Comparison of ENCODE assay signal across 19 cellular contexts in the genomic region with DNA sequence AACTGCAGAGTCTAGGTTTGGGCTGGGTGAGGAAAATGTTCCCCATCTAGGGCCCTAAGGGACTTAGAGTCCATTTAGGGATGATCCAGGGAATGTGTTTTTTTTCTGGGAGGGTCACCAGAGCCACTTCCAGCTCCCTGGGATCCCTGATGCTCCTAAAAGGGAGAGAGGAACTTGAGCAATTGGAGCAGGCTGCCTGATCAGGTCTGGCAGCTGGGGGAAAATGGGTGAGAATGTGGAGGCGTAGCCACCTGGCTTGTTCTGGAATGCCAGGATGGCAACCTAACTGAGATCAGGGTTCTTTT. TPM values are rescaled to one million over a fixed set of nuclear protein-coding genes. Genes with fewer than 3 reads are reported as not detected.
DNase-seq lines count a peak whose midpoint lies in the region; ATAC-seq, FAIRE-seq and TF ChIP-seq lines count a peak whose summit lies in the region.
"Had no signal": no experiment of that assay in that cellular context is flagged by ENCODE, and none has a peak within 500 bp of the region (broad histone marks: within the 10 kb centered on the region; RNA-seq: fewer than 3 reads in every experiment).

No MANE protein-coding gene starts in this region.

- H3K36me3 ChIP-seq in BLaER1 treated with 17β-estradiol and CSF1 and Interleukin-3, amounts not matched to agents 10 nM and 100 nM = peaks cover 0 to 7% (median 0%) of the 10 kb centered on the region in 11 experiments; a peak in 2 of 22 replicates
- no peaks in the 10 kb centered on the region for H3K36me3 ChIP-seq in H1 (ENCODE audit: control insufficient read depth in 2 of 4, insufficient read depth in 4 of 4, low read length in 3 of 4)
- H3K36me3 ChIP-seq: Peyer's patch, suprapubic skin had no signal

- no peak overlapping the region for H4K91ac ChIP-seq in H9 (ENCODE audit: insufficient read length, low read depth, low read length)
- H4K91ac ChIP-seq in H1 (replicated peaks; ENCODE audit: insufficient read length, low read length) = no peak overlapping the region

- TF ChIP-seq RAD21 in H1 (IDR thresholded peaks at IDR 0.05 in 1 of 2, conservative IDR thresholded peaks at IDR 0.05 in 1 of 2; ENCODE audit: low read depth in 2 of 2, low read length in 2 of 2) = no peak

- H2BK20ac ChIP-seq in H9 (ENCODE audit: low read depth, low read length, poor library complexity, severe bottlenecking) (no peak overlapping the region), H1 (ENCODE audit: low read length) (no peak overlapping the region)

- TF ChIP-seq CTCF in H9 (conservative IDR thresholded peaks at IDR 0.05) (no peak), H1 (IDR thresholded peaks at IDR 0.05; ENCODE audit: control extremely low read depth in 1 of 3, insufficient read depth in 1 of 3, low read depth in 1 of 3, low read length in 3 of 3) (no peak), neural crest cell (conservative IDR thresholded peaks at IDR 0.05) (no peak)

- H3K14ac ChIP-seq in H9 (ENCODE audit: insufficient read depth, low read length) = no peak overlapping the region
- H3K14ac ChIP-seq in H1 (ENCODE audit: insufficient read length) = no peak overlapping the region

- peaks cover 9% of the 10 kb centered on the region for H3K23me2 ChIP-seq in H9 (ENCODE audit: insufficient read length, low read depth, low read length, poor library complexity, severe bottlenecking)
- no peaks in the 10 kb centered on the region; the same call in 1 of the 2 replicates for H3K23me2 ChIP-seq in H1 (ENCODE audit: low read depth, low read length)

- H3T11ph ChIP-seq in H9 (ENCODE audit: low read length) = no peak overlapping the region

- no peak overlapping the region for H3K4me3 ChIP-seq in BLaER1 treated with 17β-estradiol and CSF1 and Interleukin-3, amounts not matched to agents 10 nM and 100 nM
- H3K4me3 ChIP-seq in H1 (ENCODE audit: extremely low read depth in 1 of 4, insufficient read depth in 2 of 4, low read depth in 3 of 4, low read length in 4 of 4) = peak overlapping the region in 1 of 4 experiments; percentile 75; a peak in 2 of 8 replicates

- no peak for TF ChIP-seq POLR2A in H1 (IDR thresholded peaks at IDR 0.05; ENCODE audit: control extremely low read depth in 1 of 2, low read depth in 2 of 2, low read length in 2 of 2)

- CTCF ChIA-PET in H1 (lab: Charles Lee; ENCODE audit: partially characterized antibody) = interaction anchor here (0.6 to 10.8 kb wide), 28 partner anchors 10 to 295 kb away, joined by 3 to 81 read pairs (median 6); a partner anchor contains a TSS

- no peak for DNase-seq in H9
- DNase-seq in H1 (ENCODE audit: low read depth in 1 of 2, low spot score in 2 of 2) = no peak
- no peak for DNase-seq in neural crest cell (ENCODE audit: low read depth, low spot score)
- DNase-seq in islet precursor cell = no peak
- no peak for DNase-seq in COR-L47 (lab: John Stamatoyannopoulos, UW)
- DNase-seq: GOT3, psoas muscle had no signal

- peaks cover 7 to 28% (median 14%) of the 10 kb centered on the region in 10 experiments; a peak in 18 of 20 replicates for H3K4me1 ChIP-seq in BLaER1 treated with 17β-estradiol and CSF1 and Interleukin-3, amounts not matched to agents 10 nM and 100 nM
- H3K4me1 ChIP-seq in H9 (ENCODE audit: insufficient read depth, low read length) = no peaks in the 10 kb centered on the region
- peaks cover 0 to 8% (median 5%) of the 10 kb centered on the region in 4 experiments; a peak in 5 of 7 replicates for H3K4me1 ChIP-seq in H1 (replicated peaks in 1 of 4; ENCODE audit: control insufficient read depth in 3 of 4, insufficient read depth in 4 of 4, low read length in 3 of 4)

- H3K4ac ChIP-seq in H9 (ENCODE audit: low read depth, low read length) (no peak overlapping the region), H1 (replicated peaks; ENCODE audit: insufficient read length, low read depth, low read length) (no peak overlapping the region)

- no peaks in the 10 kb centered on the region for H3K27me3 Mint-ChIP-seq in H9 (ENCODE audit: low read depth)
- H3K27me3 Mint-ChIP-seq in neural crest cell (ENCODE audit: low read depth) = no peaks in the 10 kb centered on the region
- H3K27me3 Mint-ChIP-seq: activated naive CD4-positive, alpha-beta T cell treated with anti-CD3 and anti-CD28 coated beads, Interleukin-2, amount 50 U/mL, for 24 hours; central memory CD8-positive, alpha-beta T cell; naive thymus-derived CD4-positive, alpha-beta T cell had no signal

- peaks cover 0 to 14% (median 0%) of the 10 kb centered on the region in 11 experiments; a peak in 1 of 22 replicates for H4K20me1 ChIP-seq in BLaER1 treated with 17β-estradiol and CSF1 and Interleukin-3, amounts not matched to agents 10 nM and 100 nM
- H4K20me1 ChIP-seq in H9 (ENCODE audit: control insufficient read depth, insufficient read depth, insufficient read length) (no peaks in the 10 kb centered on the region), H1 (replicated peaks in 1 of 2; ENCODE audit: control insufficient read depth in 1 of 2, insufficient read depth in 2 of 2, low read length in 2 of 2) (peaks cover 0 to 2% of the 10 kb centered on the region in 2 experiments)

- POLR2A ChIA-PET in H1 (lab: Charles Lee; ENCODE audit: partially characterized antibody) = interaction anchor here (1.0 to 4.3 kb wide), 7 partner anchors 10 to 431 kb away, joined by 3 to 32 read pairs (median 4); a partner anchor contains a TSS

- H2BK5ac ChIP-seq in H9 (ENCODE audit: insufficient read length, low read length) (no peak overlapping the region), H1 (ENCODE audit: low read depth, low read length) (no peak overlapping the region)

- no peak overlapping the region for H4K8ac ChIP-seq in H9 (replicated peaks; ENCODE audit: insufficient read length, low read depth, low read length)
- no peak overlapping the region for H4K8ac ChIP-seq in H1 (ENCODE audit: extremely low read depth, insufficient read depth, low read length)

- H3K4me1 Mint-ChIP-seq in H9 (peaks cover 14 to 17% of the 10 kb centered on the region in 2 experiments), neural crest cell (peaks cover 18% of the 10 kb centered on the region)

- TF ChIP-seq EP300 in H1 (IDR thresholded peaks at IDR 0.05; ENCODE audit: borderline replicate concordance in 1 of 2, low read depth in 2 of 2, low read length in 2 of 2) = no peak

- H2BK120ac ChIP-seq in H9 (ENCODE audit: low read depth, low read length, poor library complexity, severe bottlenecking) (no peak overlapping the region), H1 (replicated peaks; ENCODE audit: low read depth, low read length) (no peak overlapping the region)

- H2BK15ac ChIP-seq in H9 (ENCODE audit: low read depth, low read length) = no peak overlapping the region
- H2BK15ac ChIP-seq in H1 (ENCODE audit: low read length) = no peak overlapping the region

- H3K36me3 Mint-ChIP-seq in H9 (ENCODE audit: insufficient read depth in 1 of 3, low read depth in 3 of 3) (peaks cover 0 to 5% (median 0%) of the 10 kb centered on the region in 3 experiments; a peak in 2 of 7 replicates), neural crest cell (ENCODE audit: low read depth) (no peaks in the 10 kb centered on the region)
- H3K36me3 Mint-ChIP-seq: activated naive CD4-positive, alpha-beta T cell treated with anti-CD3 and anti-CD28 coated beads, Interleukin-2, amount 50 U/mL, for 24 hours had no signal

- no peaks in the 10 kb centered on the region for H3K9me3 ChIP-seq in BLaER1 treated with 17β-estradiol and CSF1 and Interleukin-3, amounts not matched to agents 10 nM and 100 nM (replicated peaks in 1 of 11)
- H3K9me3 ChIP-seq in H9 (ENCODE audit: control insufficient read depth, low read depth, low read length) (no peaks in the 10 kb centered on the region), H1 (ENCODE audit: insufficient read depth in 2 of 2, low read depth in 1 of 2, low read length in 1 of 2) (no peaks in the 10 kb centered on the region)
- H3K9me3 ChIP-seq: Peyer's patch, psoas muscle, suprapubic skin had no signal

- H3K27ac Mint-ChIP-seq in H9 = no peak overlapping the region; a peak in 1 of 7 replicates
- no peak overlapping the region for H3K27ac Mint-ChIP-seq in neural crest cell (ENCODE audit: unreplicated experiment)
- H3K27ac Mint-ChIP-seq: T-helper 1 cell treated with Interleukin-12 subunit alpha and Interleukin-12 subunit beta and Interleukin-4 antibody, amounts not matched to agents 30 μg/mL and 1 μg/mL, for 36 hours had no signal

- no peak overlapping the region; a peak in 3 of 5 replicates for H3K4me3 Mint-ChIP-seq in H9
- H3K4me3 Mint-ChIP-seq in neural crest cell = peak overlapping the region; percentile 62

- no peaks in the 10 kb centered on the region for H3K9me3 Mint-ChIP-seq in H9
- no peaks in the 10 kb centered on the region for H3K9me3 Mint-ChIP-seq in neural crest cell
- H3K9me3 Mint-ChIP-seq: activated naive CD4-positive, alpha-beta T cell treated with anti-CD3 and anti-CD28 coated beads, Interleukin-2, amount 50 U/mL, for 24 hours; activated T-helper 1 cell treated with anti-CD3 and anti-CD28 coated beads, Interleukin-12 subunit alpha, Interleukin-12 subunit beta, Interleukin-2, Interleukin-4 antibody, amounts not matched to agents 30 ng/mL and 10 ng/mL and 1 ng/mL, durations not matched to agents 14 hours and 24 hours and 36 hours; central memory CD8-positive, alpha-beta T cell; naive thymus-derived CD4-positive, alpha-beta T cell; T-helper 1 cell treated with Interleukin-12 subunit alpha and Interleukin-12 subunit beta and Interleukin-4 antibody, amounts not matched to agents 30 μg/mL and 1 μg/mL, for 36 hours had no signal

- peak overlapping the region in 7 of 11 experiments; percentile 83 to 95 (median 93); a peak in 6 of 22 replicates for H3K4me2 ChIP-seq in BLaER1 treated with 17β-estradiol and CSF1 and Interleukin-3, amounts not matched to agents 10 nM and 100 nM
- H3K4me2 ChIP-seq in H9 (ENCODE audit: insufficient read depth, insufficient read length, low read length) (peak overlapping the region; percentile 76), H1 (ENCODE audit: insufficient read depth in 1 of 2, low read depth in 2 of 2, low read length in 2 of 2) (peak overlapping the region; percentile 47 to 91; a peak in 3 of 4 replicates)

- H3K56ac ChIP-seq in H9 (ENCODE audit: insufficient read length, low read depth, low read length) (no peak overlapping the region), H1 (replicated peaks; ENCODE audit: insufficient read length, low read depth, low read length) (no peak overlapping the region)

- H2AFZ ChIP-seq in H9 (ENCODE audit: low read length) (no peak overlapping the region), H1 (ENCODE audit: low read length) (no peak overlapping the region)

- H2BK12ac ChIP-seq in H9 (ENCODE audit: insufficient read length, low read depth, low read length) (no peak overlapping the region), H1 (ENCODE audit: low read depth, low read length) (no peak overlapping the region)

- no CpG with 5 or more reads among the region's 1 CpG for WGBS in H9 (ENCODE audit: extremely low coverage, insufficient read length, low lambda C conversion rate)
- WGBS in H1 (ENCODE audit: extremely low coverage in 1 of 2, insufficient coverage in 1 of 2, insufficient read length in 1 of 2, insufficient replicate concordance in 2 of 2, low coverage in 1 of 2, low lambda C conversion rate in 2 of 2, missing lambda C conversion rate in 1 of 2), 2 experiments = 100% methylated on average over 1 of the region's 1 CpG; no CpG with 5 or more reads in 1 of the 2 experiments

- no peak overlapping the region for H3K18ac ChIP-seq in H9 (ENCODE audit: insufficient read length, low read depth, low read length)
- no peak overlapping the region for H3K18ac ChIP-seq in H1 (ENCODE audit: extremely low read depth, low read length)

- H4K5ac ChIP-seq in H9 (ENCODE audit: insufficient read length, low read depth, low read length) = no peak overlapping the region
- no peak overlapping the region for H4K5ac ChIP-seq in H1 (ENCODE audit: insufficient read length, low read depth, low read length)

- no peak overlapping the region for H3K9ac ChIP-seq in BLaER1 treated with 17β-estradiol and CSF1 and Interleukin-3, amounts not matched to agents 10 nM and 100 nM
- no peak overlapping the region for H3K9ac ChIP-seq in H9 (ENCODE audit: extremely low read depth, insufficient read length, low read length)
- H3K9ac ChIP-seq in H1 (replicated peaks in 1 of 4; ENCODE audit: extremely low read depth in 1 of 4, low read depth in 3 of 4, low read length in 3 of 4) = no peak overlapping the region

- H3K27me3 ChIP-seq in BLaER1 treated with 17β-estradiol and CSF1 and Interleukin-3, amounts not matched to agents 10 nM and 100 nM = no peaks in the 10 kb centered on the region
- H3K27me3 ChIP-seq in H9 (ENCODE audit: insufficient read depth, low read length) (no peaks in the 10 kb centered on the region), H1 (replicated peaks in 1 of 4; ENCODE audit: control insufficient read depth in 3 of 4, extremely low read depth in 1 of 4, insufficient read depth in 3 of 4, low read length in 3 of 4) (no peaks in the 10 kb centered on the region)
- H3K27me3 ChIP-seq: dorsolateral prefrontal cortex, Peyer's patch, suprapubic skin had no signal

- H3K23ac ChIP-seq in H9 (ENCODE audit: insufficient read length, low read depth, low read length) (no peak overlapping the region), H1 (ENCODE audit: insufficient read length) (no peak overlapping the region)

- ATAC-seq in GM18502 (IDR thresholded peaks at IDR 0.05; ENCODE audit: poor library complexity, unreplicated experiment) (no peak), GM21717 (IDR thresholded peaks at IDR 0.05; ENCODE audit: unreplicated experiment) (no peak)

- no peak overlapping the region for H2AK5ac ChIP-seq in H9 (ENCODE audit: insufficient read length, low read length)
- H2AK5ac ChIP-seq in H1 (ENCODE audit: low read depth, low read length) = no peak overlapping the region

- H3K79me2 ChIP-seq in H9 (ENCODE audit: insufficient read depth, low read length) (0 out of 2 replicates have a peak, but pooled peaks cover 2% of the 10 kb centered on the region), H1 (ENCODE audit: control insufficient read depth in 1 of 2, insufficient read depth in 2 of 2, low read length in 2 of 2) (peaks cover 0 to 5% of the 10 kb centered on the region in 2 experiments; a peak in 2 of 4 replicates)

- no peak for FAIRE-seq in H1 (lab: Jason Lieb, UNC)
- FAIRE-seq: frontal cortex had no signal

- H3K27ac ChIP-seq in BLaER1 treated with 17β-estradiol and CSF1 and Interleukin-3, amounts not matched to agents 10 nM and 100 nM = no peak overlapping the region
- H3K27ac ChIP-seq in H9 (ENCODE audit: insufficient read length, low read depth, low read length) = no peak overlapping the region
- H3K27ac ChIP-seq in H1 (ENCODE audit: low read depth, low read length) = no peak overlapping the region
- H3K27ac ChIP-seq: psoas muscle had no signal

- H3K79me1 ChIP-seq in H9 (ENCODE audit: insufficient read depth, low read depth, low read length, poor library complexity, severe bottlenecking) (no peaks in the 10 kb centered on the region), H1 (ENCODE audit: low read depth, low read length) (peaks cover 4% of the 10 kb centered on the region)

RNA-seq across cellular contexts. Expression of a gene that starts 1.2 kb away (rescaled TPM):
- total RNA-seq in H9 (2021) = 36.1 and 37.4 TPM in 2 replicates
- total RNA-seq in H1 (2021; fragmentation: NEBNext Ultra II Directional; extraction: Animal tissue kit (Norgen Biotek cat#: 25700)) = 56.0 and 56.5 TPM in 2 replicates
- 106 and 111 TPM in 2 replicates for polyA plus RNA-seq in H1 (2011; rRNA removed)
- 68.7 TPM for polyA plus RNA-seq in H1 (2011; cell fraction: cytosol; rRNA removed)
- 103 TPM for polyA plus RNA-seq in H1 (2011; cell fraction: nucleus; rRNA removed)
- polyA plus RNA-seq in H1 (2012, experiment 1 of 2) = 53.7 to 85.1 TPM (median 73.2 TPM) in 4 replicates
- 79.9 TPM for polyA plus RNA-seq in H1 (2012, experiment 2 of 2)
- polyA plus RNA-seq in H1 (2013, experiment 1 of 2) = 63.9 TPM
- polyA plus RNA-seq in H1 (2013, experiment 2 of 2) = 71.3 TPM
- polyA minus RNA-seq in H1 (2011; rRNA and poly(A)+ RNA removed) = 82.7 and 110 TPM in 2 replicates
- polyA minus RNA-seq in H1 (2011; cell fraction: cytosol; rRNA and poly(A)+ RNA removed) = 38.8 TPM
- polyA minus RNA-seq in H1 (2011; cell fraction: nucleus; rRNA and poly(A)+ RNA removed) = 46.2 TPM
- 34.8 and 39.5 TPM in 2 replicates for total RNA-seq in neural crest cell

RNA-seq across cellular contexts. Expression of a gene that starts 12.2 kb away (rescaled TPM):
- total RNA-seq in H9 (2021) = 105 and 106 TPM in 2 replicates
- total RNA-seq in H1 (2021; fragmentation: NEBNext Ultra II Directional; extraction: Animal tissue kit (Norgen Biotek cat#: 25700)) = 98.6 and 105 TPM in 2 replicates
- polyA plus RNA-seq in H1 (2011; rRNA removed) = 243 and 261 TPM in 2 replicates
- 159 TPM for polyA plus RNA-seq in H1 (2011; cell fraction: cytosol; rRNA removed)
- 309 TPM for polyA plus RNA-seq in H1 (2011; cell fraction: nucleus; rRNA removed)
- polyA plus RNA-seq in H1 (2012, experiment 1 of 2) = 49.4 to 93.4 TPM (median 84.2 TPM) in 4 replicates
- polyA plus RNA-seq in H1 (2012, experiment 2 of 2) = 12.2 TPM
- polyA plus RNA-seq in H1 (2013, experiment 1 of 2) = 75.9 TPM
- polyA plus RNA-seq in H1 (2013, experiment 2 of 2) = 67.4 TPM
- 379 and 432 TPM in 2 replicates for polyA minus RNA-seq in H1 (2011; rRNA and poly(A)+ RNA removed)
- polyA minus RNA-seq in H1 (2011; cell fraction: cytosol; rRNA and poly(A)+ RNA removed) = 119 TPM
- polyA minus RNA-seq in H1 (2011; cell fraction: nucleus; rRNA and poly(A)+ RNA removed) = 161 TPM
- total RNA-seq in neural crest cell = 96.8 and 104 TPM in 2 replicates

RNA-seq across cellular contexts. Expression of a gene that starts 31.2 kb away (rescaled TPM):
- total RNA-seq in H9 (2021) (24.9 and 26.4 TPM in 2 replicates), neural crest cell (24.8 and 25.0 TPM in 2 replicates)
- total RNA-seq in H1 (2021; fragmentation: NEBNext Ultra II Directional; extraction: Animal tissue kit (Norgen Biotek cat#: 25700)) = 28.3 and 31.2 TPM in 2 replicates
- 69.6 and 79.8 TPM in 2 replicates for polyA plus RNA-seq in H1 (2011; rRNA removed)
- 44.6 TPM for polyA plus RNA-seq in H1 (2011; cell fraction: cytosol; rRNA removed)
- 50.4 TPM for polyA plus RNA-seq in H1 (2011; cell fraction: nucleus; rRNA removed)
- polyA plus RNA-seq in H1 (2012, experiment 1 of 2) = 34.2 to 46.4 TPM (median 43.0 TPM) in 4 replicates
- 48.4 TPM for polyA plus RNA-seq in H1 (2012, experiment 2 of 2)
- polyA plus RNA-seq in H1 (2013, experiment 1 of 2) = 31.2 TPM
- polyA plus RNA-seq in H1 (2013, experiment 2 of 2) = 28.8 TPM
- polyA minus RNA-seq in H1 (2011; rRNA and poly(A)+ RNA removed) = 46.8 and 68.7 TPM in 2 replicates
- 34.2 TPM for polyA minus RNA-seq in H1 (2011; cell fraction: cytosol; rRNA and poly(A)+ RNA removed)
- 31.7 TPM for polyA minus RNA-seq in H1 (2011; cell fraction: nucleus; rRNA and poly(A)+ RNA removed)

RNA-seq across cellular contexts. Expression of a gene that starts 45.9 kb away (rescaled TPM):
- total RNA-seq in H9 (2021) = 15.2 and 15.6 TPM in 2 replicates
- total RNA-seq in H1 (2021; fragmentation: NEBNext Ultra II Directional; extraction: Animal tissue kit (Norgen Biotek cat#: 25700)) = 11.6 and 12.2 TPM in 2 replicates
- polyA plus RNA-seq in H1 (2011; rRNA removed) = 11.1 and 17.9 TPM in 2 replicates
- polyA plus RNA-seq in H1 (2011; cell fraction: cytosol; rRNA removed) = 14.4 TPM
- polyA plus RNA-seq in H1 (2011; cell fraction: nucleus; rRNA removed) = 21.5 TPM
- 10.1 to 17.7 TPM (median 14.6 TPM) in 4 replicates for polyA plus RNA-seq in H1 (2012, experiment 1 of 2)
- 10.8 TPM for polyA plus RNA-seq in H1 (2012, experiment 2 of 2)
- polyA plus RNA-seq in H1 (2013, experiment 1 of 2) = 11.3 TPM
- 12.8 TPM for polyA plus RNA-seq in H1 (2013, experiment 2 of 2)
- polyA minus RNA-seq in H1 (2011; rRNA and poly(A)+ RNA removed) = 36.5 and 60.1 TPM in 2 replicates
- polyA minus RNA-seq in H1 (2011; cell fraction: cytosol; rRNA and poly(A)+ RNA removed) = 14.2 TPM
- 18.3 TPM for polyA minus RNA-seq in H1 (2011; cell fraction: nucleus; rRNA and poly(A)+ RNA removed)
- total RNA-seq in neural crest cell = 22.3 and 24.4 TPM in 2 replicates
